ENCODE assay signal across 1 cellular context in the genomic region with DNA sequence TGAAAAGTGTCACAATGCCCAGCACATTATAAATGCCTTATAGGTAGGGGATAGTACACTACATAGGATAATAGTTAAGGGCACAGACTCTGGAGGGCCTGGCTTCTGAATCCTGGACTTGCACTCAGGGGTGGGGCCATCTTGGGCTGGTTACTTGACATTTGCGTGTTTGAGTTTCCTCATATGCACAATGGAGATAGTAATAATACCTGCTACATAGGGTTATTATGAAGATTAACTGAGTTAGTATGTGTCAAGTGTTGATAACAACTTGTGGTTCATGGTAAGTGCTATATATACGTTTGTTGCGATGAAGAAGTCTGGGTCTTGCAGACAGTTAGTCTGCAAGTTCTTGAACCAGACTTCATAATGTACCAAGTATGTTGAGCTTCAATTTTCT.
TF ChIP-seq lines count a peak whose summit lies in the region.

No MANE protein-coding gene starts in this region.

TF ChIP-seq in K562, 482 proteins besides CTCF, POLR2A, EP300 and RAD21 (continued from another document and continues in another):
- TF ChIP-seq, protein P1, sequence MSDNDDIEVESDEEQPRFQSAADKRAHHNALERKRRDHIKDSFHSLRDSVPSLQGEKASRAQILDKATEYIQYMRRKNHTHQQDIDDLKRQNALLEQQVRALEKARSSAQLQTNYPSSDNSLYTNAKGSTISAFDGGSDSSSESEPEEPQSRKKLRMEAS (CRISPR knock-in tag; IDR thresholded peaks at IDR 0.05) = no peak
- TF ChIP-seq PHF8 (IDR thresholded peaks at IDR 0.05; ENCODE audit: borderline replicate concordance, low read length) = no peak
- no peak for TF ChIP-seq NCOA6 (IDR thresholded peaks at IDR 0.05)
- TF ChIP-seq, protein P2, sequence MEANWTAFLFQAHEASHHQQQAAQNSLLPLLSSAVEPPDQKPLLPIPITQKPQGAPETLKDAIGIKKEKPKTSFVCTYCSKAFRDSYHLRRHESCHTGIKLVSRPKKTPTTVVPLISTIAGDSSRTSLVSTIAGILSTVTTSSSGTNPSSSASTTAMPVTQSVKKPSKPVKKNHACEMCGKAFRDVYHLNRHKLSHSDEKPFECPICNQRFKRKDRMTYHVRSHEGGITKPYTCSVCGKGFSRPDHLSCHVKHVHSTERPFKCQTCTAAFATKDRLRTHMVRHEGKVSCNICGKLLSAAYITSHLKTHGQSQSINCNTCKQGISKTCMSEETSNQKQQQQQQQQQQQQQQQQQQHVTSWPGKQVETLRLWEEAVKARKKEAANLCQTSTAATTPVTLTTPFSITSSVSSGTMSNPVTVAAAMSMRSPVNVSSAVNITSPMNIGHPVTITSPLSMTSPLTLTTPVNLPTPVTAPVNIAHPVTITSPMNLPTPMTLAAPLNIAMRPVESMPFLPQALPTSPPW (CRISPR knock-in tag; IDR thresholded peaks at IDR 0.05) = 0 out of 2 replicates have a peak, but pooled peaks have one; percentile 16
- TF ChIP-seq, protein P3, sequence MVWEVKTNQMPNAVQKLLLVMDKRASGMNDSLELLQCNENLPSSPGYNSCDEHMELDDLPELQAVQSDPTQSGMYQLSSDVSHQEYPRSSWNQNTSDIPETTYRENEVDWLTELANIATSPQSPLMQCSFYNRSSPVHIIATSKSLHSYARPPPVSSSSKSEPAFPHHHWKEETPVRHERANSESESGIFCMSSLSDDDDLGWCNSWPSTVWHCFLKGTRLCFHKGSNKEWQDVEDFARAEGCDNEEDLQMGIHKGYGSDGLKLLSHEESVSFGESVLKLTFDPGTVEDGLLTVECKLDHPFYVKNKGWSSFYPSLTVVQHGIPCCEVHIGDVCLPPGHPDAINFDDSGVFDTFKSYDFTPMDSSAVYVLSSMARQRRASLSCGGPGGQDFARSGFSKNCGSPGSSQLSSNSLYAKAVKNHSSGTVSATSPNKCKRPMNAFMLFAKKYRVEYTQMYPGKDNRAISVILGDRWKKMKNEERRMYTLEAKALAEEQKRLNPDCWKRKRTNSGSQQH (CRISPR knock-in tag; IDR thresholded peaks at IDR 0.05) = no peak
- no peak for TF ChIP-seq LEF1 (IDR thresholded peaks at IDR 0.05)
- TF ChIP-seq, protein P4, sequence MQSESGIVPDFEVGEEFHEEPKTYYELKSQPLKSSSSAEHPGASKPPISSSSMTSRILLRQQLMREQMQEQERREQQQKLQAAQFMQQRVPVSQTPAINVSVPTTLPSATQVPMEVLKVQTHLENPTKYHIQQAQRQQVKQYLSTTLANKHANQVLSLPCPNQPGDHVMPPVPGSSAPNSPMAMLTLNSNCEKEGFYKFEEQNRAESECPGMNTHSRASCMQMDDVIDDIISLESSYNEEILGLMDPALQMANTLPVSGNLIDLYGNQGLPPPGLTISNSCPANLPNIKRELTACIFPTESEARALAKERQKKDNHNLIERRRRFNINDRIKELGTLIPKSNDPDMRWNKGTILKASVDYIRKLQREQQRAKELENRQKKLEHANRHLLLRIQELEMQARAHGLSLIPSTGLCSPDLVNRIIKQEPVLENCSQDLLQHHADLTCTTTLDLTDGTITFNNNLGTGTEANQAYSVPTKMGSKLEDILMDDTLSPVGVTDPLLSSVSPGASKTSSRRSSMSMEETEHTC (IDR thresholded peaks at IDR 0.05) = no peak
- no peak for TF ChIP-seq NFE2L1 (tag; IDR thresholded peaks at IDR 0.05; ENCODE audit: borderline replicate concordance, low read depth)
- TF ChIP-seq XRCC4 (IDR thresholded peaks at IDR 0.05; ENCODE audit: extremely low read depth, insufficient read depth, insufficient read length) = no peak
- TF ChIP-seq CTBP1 (IDR thresholded peaks at IDR 0.05; ENCODE audit: borderline replicate concordance) = no peak
- no peak for TF ChIP-seq ZNF75A (CRISPR knock-in tag; IDR thresholded peaks at IDR 0.05)
- no peak for TF ChIP-seq ZZZ3 (IDR thresholded peaks at IDR 0.05)
- no peak for TF ChIP-seq ZNF212 (CRISPR knock-in tag; IDR thresholded peaks at IDR 0.05)
- TF ChIP-seq TAL1 (IDR thresholded peaks at IDR 0.05) = peak; percentile 42; the same call in 1 of the 2 replicates
- no peak for TF ChIP-seq SIN3B (IDR thresholded peaks at IDR 0.05; ENCODE audit: low read depth)
- TF ChIP-seq U2AF1 (optimal IDR thresholded peaks at IDR 0.05; ENCODE audit: low read depth, low read length) = no peak
- no peak for TF ChIP-seq PHB (CRISPR knock-in tag; IDR thresholded peaks at IDR 0.05)
- TF ChIP-seq RBM17 (IDR thresholded peaks at IDR 0.05; ENCODE audit: borderline replicate concordance, low read depth, low read length) = no peak
- TF ChIP-seq, protein P5, sequence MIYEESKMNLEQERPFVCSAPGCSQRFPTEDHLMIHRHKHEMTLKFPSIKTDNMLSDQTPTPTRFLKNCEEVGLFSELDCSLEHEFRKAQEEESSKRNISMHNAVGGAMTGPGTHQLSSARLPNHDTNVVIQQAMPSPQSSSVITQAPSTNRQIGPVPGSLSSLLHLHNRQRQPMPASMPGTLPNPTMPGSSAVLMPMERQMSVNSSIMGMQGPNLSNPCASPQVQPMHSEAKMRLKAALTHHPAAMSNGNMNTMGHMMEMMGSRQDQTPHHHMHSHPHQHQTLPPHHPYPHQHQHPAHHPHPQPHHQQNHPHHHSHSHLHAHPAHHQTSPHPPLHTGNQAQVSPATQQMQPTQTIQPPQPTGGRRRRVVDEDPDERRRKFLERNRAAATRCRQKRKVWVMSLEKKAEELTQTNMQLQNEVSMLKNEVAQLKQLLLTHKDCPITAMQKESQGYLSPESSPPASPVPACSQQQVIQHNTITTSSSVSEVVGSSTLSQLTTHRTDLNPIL (CRISPR knock-in tag; IDR thresholded peaks at IDR 0.05) = no peak
- no peak for TF ChIP-seq NUFIP1 (IDR thresholded peaks at IDR 0.05; ENCODE audit: partially characterized antibody)
- no peak for TF ChIP-seq ZC3H4 (CRISPR knock-in tag; IDR thresholded peaks at IDR 0.05; ENCODE audit: borderline replicate concordance)
- TF ChIP-seq ZBTB7A (IDR thresholded peaks at IDR 0.05; ENCODE audit: borderline replicate concordance, control insufficient read depth, low read depth, low read length) = no peak
- no peak for TF ChIP-seq ZNF143 (CRISPR knock-in tag; IDR thresholded peaks at IDR 0.05)
- no peak for TF ChIP-seq ZNF184 (CRISPR knock-in tag; IDR thresholded peaks at IDR 0.05)
- TF ChIP-seq, protein P6, sequence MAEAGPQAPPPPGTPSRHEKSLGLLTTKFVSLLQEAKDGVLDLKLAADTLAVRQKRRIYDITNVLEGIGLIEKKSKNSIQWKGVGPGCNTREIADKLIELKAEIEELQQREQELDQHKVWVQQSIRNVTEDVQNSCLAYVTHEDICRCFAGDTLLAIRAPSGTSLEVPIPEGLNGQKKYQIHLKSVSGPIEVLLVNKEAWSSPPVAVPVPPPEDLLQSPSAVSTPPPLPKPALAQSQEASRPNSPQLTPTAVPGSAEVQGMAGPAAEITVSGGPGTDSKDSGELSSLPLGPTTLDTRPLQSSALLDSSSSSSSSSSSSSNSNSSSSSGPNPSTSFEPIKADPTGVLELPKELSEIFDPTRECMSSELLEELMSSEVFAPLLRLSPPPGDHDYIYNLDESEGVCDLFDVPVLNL (CRISPR knock-in tag; IDR thresholded peaks at IDR 0.05; ENCODE audit: low read depth) = no peak
- no peak for TF ChIP-seq CEBPG (CRISPR knock-in tag; IDR thresholded peaks at IDR 0.05)
- no peak for TF ChIP-seq CEBPG (tag; conservative IDR thresholded peaks at IDR 0.05 in 1 of 2, IDR thresholded peaks at IDR 0.05 in 1 of 2)
- 0 out of 2 replicates have a peak, but pooled peaks have one; percentile 11 for TF ChIP-seq SOX6 (IDR thresholded peaks at IDR 0.05)
- no peak for TF ChIP-seq ZNF197 (CRISPR knock-in tag; IDR thresholded peaks at IDR 0.05; ENCODE audit: low read depth)
- no peak for TF ChIP-seq NR4A1 (CRISPR knock-in tag; IDR thresholded peaks at IDR 0.05)
- TF ChIP-seq NR4A1 (tag; IDR thresholded peaks at IDR 0.05) = no peak
- TF ChIP-seq, protein P7, sequence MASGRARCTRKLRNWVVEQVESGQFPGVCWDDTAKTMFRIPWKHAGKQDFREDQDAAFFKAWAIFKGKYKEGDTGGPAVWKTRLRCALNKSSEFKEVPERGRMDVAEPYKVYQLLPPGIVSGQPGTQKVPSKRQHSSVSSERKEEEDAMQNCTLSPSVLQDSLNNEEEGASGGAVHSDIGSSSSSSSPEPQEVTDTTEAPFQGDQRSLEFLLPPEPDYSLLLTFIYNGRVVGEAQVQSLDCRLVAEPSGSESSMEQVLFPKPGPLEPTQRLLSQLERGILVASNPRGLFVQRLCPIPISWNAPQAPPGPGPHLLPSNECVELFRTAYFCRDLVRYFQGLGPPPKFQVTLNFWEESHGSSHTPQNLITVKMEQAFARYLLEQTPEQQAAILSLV (tag; IDR thresholded peaks at IDR 0.05) = no peak
- TF ChIP-seq, protein P8, sequence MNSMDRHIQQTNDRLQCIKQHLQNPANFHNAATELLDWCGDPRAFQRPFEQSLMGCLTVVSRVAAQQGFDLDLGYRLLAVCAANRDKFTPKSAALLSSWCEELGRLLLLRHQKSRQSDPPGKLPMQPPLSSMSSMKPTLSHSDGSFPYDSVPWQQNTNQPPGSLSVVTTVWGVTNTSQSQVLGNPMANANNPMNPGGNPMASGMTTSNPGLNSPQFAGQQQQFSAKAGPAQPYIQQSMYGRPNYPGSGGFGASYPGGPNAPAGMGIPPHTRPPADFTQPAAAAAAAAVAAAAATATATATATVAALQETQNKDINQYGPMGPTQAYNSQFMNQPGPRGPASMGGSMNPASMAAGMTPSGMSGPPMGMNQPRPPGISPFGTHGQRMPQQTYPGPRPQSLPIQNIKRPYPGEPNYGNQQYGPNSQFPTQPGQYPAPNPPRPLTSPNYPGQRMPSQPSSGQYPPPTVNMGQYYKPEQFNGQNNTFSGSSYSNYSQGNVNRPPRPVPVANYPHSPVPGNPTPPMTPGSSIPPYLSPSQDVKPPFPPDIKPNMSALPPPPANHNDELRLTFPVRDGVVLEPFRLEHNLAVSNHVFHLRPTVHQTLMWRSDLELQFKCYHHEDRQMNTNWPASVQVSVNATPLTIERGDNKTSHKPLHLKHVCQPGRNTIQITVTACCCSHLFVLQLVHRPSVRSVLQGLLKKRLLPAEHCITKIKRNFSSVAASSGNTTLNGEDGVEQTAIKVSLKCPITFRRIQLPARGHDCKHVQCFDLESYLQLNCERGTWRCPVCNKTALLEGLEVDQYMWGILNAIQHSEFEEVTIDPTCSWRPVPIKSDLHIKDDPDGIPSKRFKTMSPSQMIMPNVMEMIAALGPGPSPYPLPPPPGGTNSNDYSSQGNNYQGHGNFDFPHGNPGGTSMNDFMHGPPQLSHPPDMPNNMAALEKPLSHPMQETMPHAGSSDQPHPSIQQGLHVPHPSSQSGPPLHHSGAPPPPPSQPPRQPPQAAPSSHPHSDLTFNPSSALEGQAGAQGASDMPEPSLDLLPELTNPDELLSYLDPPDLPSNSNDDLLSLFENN (IDR thresholded peaks at IDR 0.05; ENCODE audit: low read depth in 2 of 2, low read length in 2 of 2) = no peak
- peak; percentile 82 for TF ChIP-seq TEAD4 (IDR thresholded peaks at IDR 0.05; ENCODE audit: low read length)
- TF ChIP-seq TEAD4 (CRISPR knock-in tag; IDR thresholded peaks at IDR 0.05; ENCODE audit: borderline replicate concordance) = no peak
- TF ChIP-seq, protein P9, sequence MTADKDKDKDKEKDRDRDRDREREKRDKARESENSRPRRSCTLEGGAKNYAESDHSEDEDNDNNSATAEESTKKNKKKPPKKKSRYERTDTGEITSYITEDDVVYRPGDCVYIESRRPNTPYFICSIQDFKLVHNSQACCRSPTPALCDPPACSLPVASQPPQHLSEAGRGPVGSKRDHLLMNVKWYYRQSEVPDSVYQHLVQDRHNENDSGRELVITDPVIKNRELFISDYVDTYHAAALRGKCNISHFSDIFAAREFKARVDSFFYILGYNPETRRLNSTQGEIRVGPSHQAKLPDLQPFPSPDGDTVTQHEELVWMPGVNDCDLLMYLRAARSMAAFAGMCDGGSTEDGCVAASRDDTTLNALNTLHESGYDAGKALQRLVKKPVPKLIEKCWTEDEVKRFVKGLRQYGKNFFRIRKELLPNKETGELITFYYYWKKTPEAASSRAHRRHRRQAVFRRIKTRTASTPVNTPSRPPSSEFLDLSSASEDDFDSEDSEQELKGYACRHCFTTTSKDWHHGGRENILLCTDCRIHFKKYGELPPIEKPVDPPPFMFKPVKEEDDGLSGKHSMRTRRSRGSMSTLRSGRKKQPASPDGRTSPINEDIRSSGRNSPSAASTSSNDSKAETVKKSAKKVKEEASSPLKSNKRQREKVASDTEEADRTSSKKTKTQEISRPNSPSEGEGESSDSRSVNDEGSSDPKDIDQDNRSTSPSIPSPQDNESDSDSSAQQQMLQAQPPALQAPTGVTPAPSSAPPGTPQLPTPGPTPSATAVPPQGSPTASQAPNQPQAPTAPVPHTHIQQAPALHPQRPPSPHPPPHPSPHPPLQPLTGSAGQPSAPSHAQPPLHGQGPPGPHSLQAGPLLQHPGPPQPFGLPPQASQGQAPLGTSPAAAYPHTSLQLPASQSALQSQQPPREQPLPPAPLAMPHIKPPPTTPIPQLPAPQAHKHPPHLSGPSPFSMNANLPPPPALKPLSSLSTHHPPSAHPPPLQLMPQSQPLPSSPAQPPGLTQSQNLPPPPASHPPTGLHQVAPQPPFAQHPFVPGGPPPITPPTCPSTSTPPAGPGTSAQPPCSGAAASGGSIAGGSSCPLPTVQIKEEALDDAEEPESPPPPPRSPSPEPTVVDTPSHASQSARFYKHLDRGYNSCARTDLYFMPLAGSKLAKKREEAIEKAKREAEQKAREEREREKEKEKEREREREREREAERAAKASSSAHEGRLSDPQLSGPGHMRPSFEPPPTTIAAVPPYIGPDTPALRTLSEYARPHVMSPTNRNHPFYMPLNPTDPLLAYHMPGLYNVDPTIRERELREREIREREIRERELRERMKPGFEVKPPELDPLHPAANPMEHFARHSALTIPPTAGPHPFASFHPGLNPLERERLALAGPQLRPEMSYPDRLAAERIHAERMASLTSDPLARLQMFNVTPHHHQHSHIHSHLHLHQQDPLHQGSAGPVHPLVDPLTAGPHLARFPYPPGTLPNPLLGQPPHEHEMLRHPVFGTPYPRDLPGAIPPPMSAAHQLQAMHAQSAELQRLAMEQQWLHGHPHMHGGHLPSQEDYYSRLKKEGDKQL (CRISPR knock-in tag; IDR thresholded peaks at IDR 0.05; ENCODE audit: borderline replicate concordance) = no peak
- no peak for TF ChIP-seq RBM39 (optimal IDR thresholded peaks at IDR 0.05; ENCODE audit: low read depth, low read length)
- TF ChIP-seq RBM15 (IDR thresholded peaks at IDR 0.05; ENCODE audit: insufficient read depth, low read length) = no peak
- no peak for TF ChIP-seq CHD1 (IDR thresholded peaks at IDR 0.05; ENCODE audit: low read length)
- no peak for TF ChIP-seq DIDO1 (tag; IDR thresholded peaks at IDR 0.05; ENCODE audit: low read depth)
- no peak for TF ChIP-seq ZNF263 (CRISPR knock-in tag; IDR thresholded peaks at IDR 0.05; ENCODE audit: borderline replicate concordance)
- TF ChIP-seq, protein P10, sequence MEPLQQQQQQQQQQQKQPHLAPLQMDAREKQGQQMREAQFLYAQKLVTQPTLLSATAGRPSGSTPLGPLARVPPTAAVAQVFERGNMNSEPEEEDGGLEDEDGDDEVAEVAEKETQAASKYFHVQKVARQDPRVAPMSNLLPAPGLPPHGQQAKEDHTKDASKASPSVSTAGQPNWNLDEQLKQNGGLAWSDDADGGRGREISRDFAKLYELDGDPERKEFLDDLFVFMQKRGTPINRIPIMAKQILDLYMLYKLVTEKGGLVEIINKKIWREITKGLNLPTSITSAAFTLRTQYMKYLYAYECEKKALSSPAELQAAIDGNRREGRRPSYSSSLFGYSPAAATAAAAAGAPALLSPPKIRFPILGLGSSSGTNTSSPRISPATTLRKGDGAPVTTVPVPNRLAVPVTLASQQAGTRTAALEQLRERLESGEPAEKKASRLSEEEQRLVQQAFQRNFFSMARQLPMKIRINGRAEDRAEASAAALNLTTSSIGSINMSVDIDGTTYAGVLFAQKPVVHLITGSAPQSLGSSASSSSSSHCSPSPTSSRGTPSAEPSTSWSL (CRISPR knock-in tag; IDR thresholded peaks at IDR 0.05; ENCODE audit: borderline replicate concordance) = no peak
- no peak for TF ChIP-seq ZNF239 (CRISPR knock-in tag; IDR thresholded peaks at IDR 0.05)
